1 cellular context compared by ENCODE assay signal in genomic region chr2:189210250-189211075, GRCh38.
TF ChIP-seq lines count a peak whose summit lies in the region.

No MANE protein-coding gene starts in this region.

TF ChIP-seq in K562, 482 proteins besides CTCF, POLR2A, EP300 and RAD21 (continued from another document and continues in another):
- TF ChIP-seq ZNF280A (IDR thresholded peaks at IDR 0.05; ENCODE audit: low read depth, partially characterized antibody) (no peak), ZNF384 (IDR thresholded peaks at IDR 0.05; ENCODE audit: low read depth, low read length) (peak; percentile 93), ZNF511 (CRISPR knock-in tag; IDR thresholded peaks at IDR 0.05) (no peak), MGA (IDR thresholded peaks at IDR 0.05) (no peak), AFF4 (CRISPR knock-in tag; IDR thresholded peaks at IDR 0.05) (no peak), TCF15 (CRISPR knock-in tag; IDR thresholded peaks at IDR 0.05) (no peak), CBFA2T3 (IDR thresholded peaks at IDR 0.05) (peak; percentile 63), LEF1 (IDR thresholded peaks at IDR 0.05) (peak; percentile 57; the same call in 1 of the 2 replicates), ZNF431 (CRISPR knock-in tag; IDR thresholded peaks at IDR 0.05) (no peak), ZBTB26 (CRISPR knock-in tag; IDR thresholded peaks at IDR 0.05) (no peak), SMARCA4 (IDR thresholded peaks at IDR 0.05) (peak; percentile 92), EP400 (IDR thresholded peaks at IDR 0.05) (0 out of 2 replicates have a peak, but pooled peaks have one; percentile 13), CHD2 (IDR thresholded peaks at IDR 0.05; ENCODE audit: low read depth, low read length) (no peak), ADNP (tag; IDR thresholded peaks at IDR 0.05) (0 out of 2 replicates have a peak, but pooled peaks have one; percentile 7), RREB1 (CRISPR knock-in tag; IDR thresholded peaks at IDR 0.05) (no peak), ZNF263 (CRISPR knock-in tag; IDR thresholded peaks at IDR 0.05; ENCODE audit: borderline replicate concordance) (no peak), TAL1 (IDR thresholded peaks at IDR 0.05) (peak; percentile 61), ZC3H8 (IDR thresholded peaks at IDR 0.05) (no peak), POLR2H (tag; IDR thresholded peaks at IDR 0.05; ENCODE audit: low read depth) (peak; percentile 20; the same call in 1 of the 2 replicates), E2F5 (CRISPR knock-in tag; IDR thresholded peaks at IDR 0.05) (no peak), CTCFL (IDR thresholded peaks at IDR 0.05; ENCODE audit: borderline replicate concordance, insufficient read depth, low read depth, low read length, poor library complexity, severe bottlenecking) (no peak), SMAD2 (IDR thresholded peaks at IDR 0.05; ENCODE audit: low read depth, low read length) (no peak)
